Comparison of ENCODE assay signal across 8 cellular contexts in the genomic region with DNA sequence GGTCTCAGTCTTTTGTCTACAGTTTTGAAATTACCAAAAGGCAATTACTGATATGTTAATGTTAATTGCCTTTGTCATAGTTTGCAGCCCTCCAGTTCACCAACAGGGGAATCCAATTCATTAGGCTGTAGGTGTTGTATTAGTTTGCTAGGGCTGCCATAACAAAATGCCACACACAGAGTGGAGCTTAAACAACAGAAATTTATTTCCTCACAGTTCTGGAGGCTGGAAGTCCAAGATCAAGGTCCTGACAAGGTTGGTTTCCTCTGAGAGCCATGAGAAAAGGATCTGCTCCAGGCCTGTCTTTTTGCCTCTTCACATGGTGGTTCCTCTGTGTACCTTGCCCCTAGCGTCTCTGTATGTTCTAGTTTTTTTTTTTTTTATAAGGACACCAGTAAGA. TPM values are rescaled to one million over a fixed set of nuclear protein-coding genes. Genes with fewer than 3 reads are reported as not detected.
DNase-seq lines count a peak whose midpoint lies in the region; ATAC-seq and TF ChIP-seq lines count a peak whose summit lies in the region.

No MANE protein-coding gene starts in this region.

- H3K27ac ChIP-seq in GM23338 (ENCODE audit: low read depth) = no peak overlapping the region

- H3K27me3 Mint-ChIP-seq in GM23338 (ENCODE audit: insufficient read depth, low read depth, poor library complexity) = peaks cover 13% of the 10 kb centered on the region
- no peaks in the 10 kb centered on the region for H3K27me3 Mint-ChIP-seq in T-helper 2 cell treated with Interferon-gamma antibody and Interleukin-4, amounts not matched to agents 5 μg/mL and 100 μg/mL, for 36 hours (ENCODE audit: low read depth)

- peaks cover 68% of the 10 kb centered on the region for H3K36me3 Mint-ChIP-seq in GM23338 (ENCODE audit: low read depth)
- H3K36me3 Mint-ChIP-seq in T-helper 2 cell treated with Interferon-gamma antibody and Interleukin-4, amounts not matched to agents 5 μg/mL and 100 μg/mL, for 36 hours (ENCODE audit: low read depth) = peaks cover 58% of the 10 kb centered on the region

- H3K9me3 Mint-ChIP-seq in GM23338 = peaks cover 13% of the 10 kb centered on the region
- peaks cover 9% of the 10 kb centered on the region for H3K9me3 Mint-ChIP-seq in T-helper 2 cell treated with Interferon-gamma antibody and Interleukin-4, amounts not matched to agents 5 μg/mL and 100 μg/mL, for 36 hours

- H3K27me3 ChIP-seq in GM23338 (ENCODE audit: insufficient read depth) = no peaks in the 10 kb centered on the region

- H3K36me3 ChIP-seq in GM23338 (ENCODE audit: insufficient read depth) = peaks cover 18% of the 10 kb centered on the region; the same call in 1 of the 2 replicates

- no peaks in the 10 kb centered on the region for H3F3A ChIP-seq in GM23338 (replicated peaks; ENCODE audit: low read depth)

- no peak overlapping the region for H2AFZ ChIP-seq in GM23338

- H4K20me1 ChIP-seq in GM23338 (replicated peaks; ENCODE audit: insufficient read depth) = peaks cover 7% of the 10 kb centered on the region

- peaks cover 5% of the 10 kb centered on the region; the same call in 2 of the 3 replicates for H3K4me1 Mint-ChIP-seq in GM23338
- peaks cover 38% of the 10 kb centered on the region for H3K4me1 Mint-ChIP-seq in T-helper 2 cell treated with Interferon-gamma antibody and Interleukin-4, amounts not matched to agents 5 μg/mL and 100 μg/mL, for 36 hours (ENCODE audit: low read depth)

- peak overlapping the region; percentile 100 for H3K4me3 Mint-ChIP-seq in GM23338
- H3K4me3 Mint-ChIP-seq in T-helper 2 cell treated with Interferon-gamma antibody and Interleukin-4, amounts not matched to agents 5 μg/mL and 100 μg/mL, for 36 hours = peak overlapping the region; percentile 100

- ATAC-seq in GM23338 (no peak), omental fat pad (ENCODE audit: low FRiP score) (no peak), GM19023 (IDR thresholded peaks at IDR 0.05; ENCODE audit: unreplicated experiment) (no peak)

- H3K4me3 ChIP-seq in GM23338 (peak overlapping the region; percentile 92), fibroblast of pulmonary artery (replicated peaks; ENCODE audit: low read depth, low read length) (peak overlapping the region; percentile 82), skeletal muscle cell (ENCODE audit: low read depth, low read length) (peak overlapping the region; percentile 96)

- no peak for DNase-seq in GM23338 (ENCODE audit: low spot score)
- DNase-seq in T-helper 2 cell treated with Interferon-gamma antibody and Interleukin-4, amounts not matched to agents 5 μg/mL and 100 μg/mL, for 36 hours (ENCODE audit: low spot score) = no peak
- DNase-seq in fibroblast of pulmonary artery (ENCODE audit: low read depth) = no peak
- DNase-seq in skeletal muscle cell (ENCODE audit: low read depth) = no peak
- no peak for DNase-seq in omental fat pad (ENCODE audit: low spot score)
- no peak for DNase-seq in inferior parietal cortex (ENCODE audit: extremely low spot score)
- no peak for DNase-seq in EL

- TF ChIP-seq CTCF in GM23338 (conservative IDR thresholded peaks at IDR 0.05; ENCODE audit: low read depth in 2 of 2) (no peak), fibroblast of pulmonary artery (IDR thresholded peaks at IDR 0.05; ENCODE audit: low read length, missing control alignments) (no peak), omental fat pad (IDR thresholded peaks at IDR 0.05) (no peak)

- H3K79me2 ChIP-seq in GM23338 (replicated peaks; ENCODE audit: insufficient read depth) = peaks cover 19% of the 10 kb centered on the region

- peaks cover 6% of the 10 kb centered on the region for H3K4me1 ChIP-seq in GM23338 (ENCODE audit: insufficient read depth)

- H3K4me2 ChIP-seq in GM23338 = peak overlapping the region; percentile 97

- H3K9me2 ChIP-seq in GM23338 (ENCODE audit: insufficient read depth) = no peaks in the 10 kb centered on the region

- H3K27ac Mint-ChIP-seq in GM23338 = no peak overlapping the region
- peak overlapping the region; percentile 99 for H3K27ac Mint-ChIP-seq in T-helper 2 cell treated with Interferon-gamma antibody and Interleukin-4, amounts not matched to agents 5 μg/mL and 100 μg/mL, for 36 hours

TF ChIP-seq in GM23338, 12 proteins besides CTCF, POLR2A, EP300 and RAD21 (continues in another document):
- TF ChIP-seq ZNF114 (CRISPR knock-in tag; IDR thresholded peaks at IDR 0.05) = no peak
- TF ChIP-seq EZH2phosphoT487 (IDR thresholded peaks at IDR 0.05; ENCODE audit: unreplicated experiment) = no peak
- no peak for TF ChIP-seq CREB1 (CRISPR knock-in tag; IDR thresholded peaks at IDR 0.05; ENCODE audit: low read depth)
- TF ChIP-seq NANOG (IDR thresholded peaks at IDR 0.05; ENCODE audit: borderline replicate concordance) = no peak
- no peak for TF ChIP-seq STAT1 (IDR thresholded peaks at IDR 0.05; ENCODE audit: unreplicated experiment)
- no peak for TF ChIP-seq JUNB (IDR thresholded peaks at IDR 0.05; ENCODE audit: unreplicated experiment)
- TF ChIP-seq, protein P1, sequence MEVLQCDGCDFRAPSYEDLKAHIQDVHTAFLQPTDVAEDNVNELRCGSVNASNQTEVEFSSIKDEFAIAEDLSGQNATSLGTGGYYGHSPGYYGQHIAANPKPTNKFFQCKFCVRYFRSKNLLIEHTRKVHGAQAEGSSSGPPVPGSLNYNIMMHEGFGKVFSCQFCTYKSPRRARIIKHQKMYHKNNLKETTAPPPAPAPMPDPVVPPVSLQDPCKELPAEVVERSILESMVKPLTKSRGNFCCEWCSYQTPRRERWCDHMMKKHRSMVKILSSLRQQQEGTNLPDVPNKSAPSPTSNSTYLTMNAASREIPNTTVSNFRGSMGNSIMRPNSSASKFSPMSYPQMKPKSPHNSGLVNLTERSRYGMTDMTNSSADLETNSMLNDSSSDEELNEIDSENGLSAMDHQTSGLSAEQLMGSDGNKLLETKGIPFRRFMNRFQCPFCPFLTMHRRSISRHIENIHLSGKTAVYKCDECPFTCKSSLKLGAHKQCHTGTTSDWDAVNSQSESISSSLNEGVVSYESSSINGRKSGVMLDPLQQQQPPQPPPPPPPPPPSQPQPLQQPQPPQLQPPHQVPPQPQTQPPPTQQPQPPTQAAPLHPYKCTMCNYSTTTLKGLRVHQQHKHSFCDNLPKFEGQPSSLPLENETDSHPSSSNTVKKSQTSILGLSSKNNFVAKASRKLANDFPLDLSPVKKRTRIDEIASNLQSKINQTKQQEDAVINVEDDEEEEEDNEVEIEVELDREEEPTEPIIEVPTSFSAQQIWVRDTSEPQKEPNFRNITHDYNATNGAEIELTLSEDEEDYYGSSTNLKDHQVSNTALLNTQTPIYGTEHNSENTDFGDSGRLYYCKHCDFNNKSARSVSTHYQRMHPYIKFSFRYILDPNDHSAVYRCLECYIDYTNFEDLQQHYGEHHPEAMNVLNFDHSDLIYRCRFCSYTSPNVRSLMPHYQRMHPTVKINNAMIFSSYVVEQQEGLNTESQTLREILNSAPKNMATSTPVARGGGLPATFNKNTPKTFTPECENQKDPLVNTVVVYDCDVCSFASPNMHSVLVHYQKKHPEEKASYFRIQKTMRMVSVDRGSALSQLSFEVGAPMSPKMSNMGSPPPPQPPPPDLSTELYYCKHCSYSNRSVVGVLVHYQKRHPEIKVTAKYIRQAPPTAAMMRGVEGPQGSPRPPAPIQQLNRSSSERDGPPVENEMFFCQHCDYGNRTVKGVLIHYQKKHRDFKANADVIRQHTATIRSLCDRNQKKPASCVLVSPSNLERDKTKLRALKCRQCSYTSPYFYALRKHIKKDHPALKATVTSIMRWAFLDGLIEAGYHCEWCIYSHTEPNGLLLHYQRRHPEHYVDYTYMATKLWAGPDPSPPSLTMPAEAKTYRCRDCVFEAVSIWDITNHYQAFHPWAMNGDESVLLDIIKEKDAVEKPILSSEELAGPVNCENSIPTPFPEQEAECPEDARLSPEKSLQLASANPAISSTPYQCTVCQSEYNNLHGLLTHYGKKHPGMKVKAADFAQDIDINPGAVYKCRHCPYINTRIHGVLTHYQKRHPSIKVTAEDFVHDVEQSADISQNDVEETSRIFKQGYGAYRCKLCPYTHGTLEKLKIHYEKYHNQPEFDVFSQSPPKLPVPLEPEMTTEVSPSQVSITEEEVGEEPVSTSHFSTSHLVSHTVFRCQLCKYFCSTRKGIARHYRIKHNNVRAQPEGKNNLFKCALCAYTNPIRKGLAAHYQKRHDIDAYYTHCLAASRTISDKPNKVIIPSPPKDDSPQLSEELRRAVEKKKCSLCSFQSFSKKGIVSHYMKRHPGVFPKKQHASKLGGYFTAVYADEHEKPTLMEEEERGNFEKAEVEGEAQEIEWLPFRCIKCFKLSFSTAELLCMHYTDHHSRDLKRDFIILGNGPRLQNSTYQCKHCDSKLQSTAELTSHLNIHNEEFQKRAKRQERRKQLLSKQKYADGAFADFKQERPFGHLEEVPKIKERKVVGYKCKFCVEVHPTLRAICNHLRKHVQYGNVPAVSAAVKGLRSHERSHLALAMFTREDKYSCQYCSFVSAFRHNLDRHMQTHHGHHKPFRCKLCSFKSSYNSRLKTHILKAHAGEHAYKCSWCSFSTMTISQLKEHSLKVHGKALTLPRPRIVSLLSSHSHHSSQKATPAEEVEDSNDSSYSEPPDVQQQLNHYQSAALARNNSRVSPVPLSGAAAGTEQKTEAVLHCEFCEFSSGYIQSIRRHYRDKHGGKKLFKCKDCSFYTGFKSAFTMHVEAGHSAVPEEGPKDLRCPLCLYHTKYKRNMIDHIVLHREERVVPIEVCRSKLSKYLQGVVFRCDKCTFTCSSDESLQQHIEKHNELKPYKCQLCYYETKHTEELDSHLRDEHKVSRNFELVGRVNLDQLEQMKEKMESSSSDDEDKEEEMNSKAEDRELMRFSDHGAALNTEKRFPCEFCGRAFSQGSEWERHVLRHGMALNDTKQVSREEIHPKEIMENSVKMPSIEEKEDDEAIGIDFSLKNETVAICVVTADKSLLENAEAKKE (CRISPR knock-in tag; IDR thresholded peaks at IDR 0.05) = no peak
- no peak for TF ChIP-seq POLR2AphosphoS5 (IDR thresholded peaks at IDR 0.05; ENCODE audit: low read depth)
- TF ChIP-seq EZH2 (IDR thresholded peaks at IDR 0.05; ENCODE audit: low read depth, unreplicated experiment) = no peak

RNA-seq across cellular contexts. Expression of gene RTCA, which starts 1.3 kb away (rescaled TPM):
- total RNA-seq in GM23338 (2014; rRNA removed; shearing (Covaris generic)) = 27.5 and 36.6 TPM in 2 replicates
- 34.9 and 36.6 TPM in 2 replicates for polyA plus RNA-seq in GM23338 (2016; fragmentation: Nextera tagmentation; extraction: Ambion mirVana)
- 10 to 100 TPM; 15.9 to 29.1 (median 19.4) TPM for total RNA-seq in omental fat pad

RNA-seq across cellular contexts. Expression of gene DBT, which starts 17.6 kb away (rescaled TPM):
- total RNA-seq in GM23338 (2014; rRNA removed; shearing (Covaris generic)) = 13.6 and 14.7 TPM in 2 replicates
- polyA plus RNA-seq in GM23338 (2016; fragmentation: Nextera tagmentation; extraction: Ambion mirVana) = 6.8 and 8.1 TPM in 2 replicates
- total RNA-seq in omental fat pad = 1 to 10 TPM; 3.4 to 9.8 (median 6.4) TPM
